9 cellular contexts compared by ENCODE assay signal in the genomic region with DNA sequence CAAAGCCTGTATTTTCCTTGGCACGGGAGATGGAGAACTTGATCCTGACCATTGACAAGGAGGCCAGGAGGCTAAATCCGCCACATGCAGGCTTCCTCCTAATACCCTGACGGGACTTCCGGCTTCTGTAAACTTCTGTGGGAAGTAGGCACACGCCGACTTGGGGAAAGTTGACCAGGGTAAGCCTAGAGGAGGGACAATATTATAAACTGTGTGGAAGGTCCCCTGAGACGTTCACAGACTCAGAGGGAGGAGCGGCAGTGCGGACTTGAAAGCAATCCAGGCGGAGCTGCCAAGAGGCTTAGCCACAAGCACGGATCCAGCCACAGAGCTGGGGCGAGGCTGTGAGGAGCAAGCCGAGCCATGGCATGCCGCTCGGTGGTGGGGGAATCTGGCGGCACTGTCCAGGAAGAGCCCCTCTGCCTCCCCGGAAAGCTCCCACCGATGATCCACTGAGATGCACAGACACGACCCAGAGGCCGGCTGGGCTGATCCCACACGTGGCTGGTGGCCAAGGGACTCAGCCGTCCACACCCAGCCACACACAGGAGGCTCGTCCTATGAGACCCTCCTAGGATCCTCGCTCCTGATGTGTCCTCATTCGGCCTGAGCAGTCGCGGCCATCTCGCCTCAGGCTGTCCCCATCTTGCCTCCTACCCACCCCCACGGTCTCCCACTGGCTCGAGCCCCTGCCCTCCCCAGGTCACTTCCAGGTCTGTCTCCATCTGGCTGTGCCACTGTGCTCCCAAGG. TPM values are rescaled to one million over a fixed set of nuclear protein-coding genes. Genes with fewer than 3 reads are reported as not detected.
DNase-seq lines count a peak whose midpoint lies in the region; ATAC-seq, FAIRE-seq and TF ChIP-seq lines count a peak whose summit lies in the region.
"Had no signal": no experiment of that assay in that cellular context is flagged by ENCODE, and none has a peak within 500 bp of the region (broad histone marks: within the 10 kb centered on the region; RNA-seq: fewer than 3 reads in every experiment).

No MANE protein-coding gene starts in this region.

- H3K27ac ChIP-seq in kidney (ENCODE audit: low read depth in 2 of 2, low read length in 2 of 2), result peak overlapping the region; percentile 63 to 77

- no peak for TF ChIP-seq CTCF in HFFc6 (IDR thresholded peaks at IDR 0.05)
- TF ChIP-seq CTCF in bronchial epithelial cell (IDR thresholded peaks at IDR 0.05; ENCODE audit: insufficient read depth, low read length, severe bottlenecking), result no peak
- TF ChIP-seq CTCF in kidney (IDR thresholded peaks at IDR 0.05; ENCODE audit: borderline replicate concordance, extremely low read depth, insufficient read depth), result no peak
- TF ChIP-seq CTCF in endothelial cell (IDR thresholded peaks at IDR 0.05; ENCODE audit: unreplicated experiment), result no peak

- intact Hi-C loops in kidney (cut with DNase I), result no loop called here

- no peak for ATAC-seq in stimulated activated naive B cell treated with anti-CD40 and anti-IgM and Interleukin-4, amounts not matched to agents 10 μg/mL and 1 μg/mL and 100 μg/mL, for 72 hours (replicated peaks)

- FAIRE-seq in bronchial epithelial cell (lab: Jason Lieb, UNC), result no peak
- no peak for FAIRE-seq in kidney (lab: Jason Lieb, UNC)

- no peak overlapping the region for H3K9ac ChIP-seq in kidney (ENCODE audit: low read length in 2 of 2)

- no peaks in the 10 kb centered on the region for H3K9me3 ChIP-seq in kidney (ENCODE audit: control insufficient read depth in 1 of 2, low read length in 2 of 2)

- H3K4me1 Mint-ChIP-seq in HFFc6 (ENCODE audit: low read depth) (peaks cover 34% of the 10 kb centered on the region), endothelial cell (ENCODE audit: unreplicated experiment) (no peaks in the 10 kb centered on the region)
- H3K4me1 Mint-ChIP-seq in stimulated activated naive B cell treated with anti-CD40 and anti-IgM and Interleukin-4, amounts not matched to agents 10 μg/mL and 1 μg/mL and 100 μg/mL, for 72 hours, result peaks cover 6 to 7% of the 10 kb centered on the region in 2 donors

- H3K36me3 ChIP-seq in bronchial epithelial cell (ENCODE audit: control insufficient read depth, insufficient read depth, low read length) (no peaks in the 10 kb centered on the region), kidney (ENCODE audit: control insufficient read depth in 1 of 2, insufficient read depth in 2 of 2, low read length in 2 of 2) (no peaks in the 10 kb centered on the region)

- DNase-seq in HFFc6 (no peak), bronchial epithelial cell (ENCODE audit: low read depth) (peak; percentile 21), kidney (peak; percentile 92), endothelial cell (ENCODE audit: low spot score) (no peak), occipital lobe (lab: John Stamatoyannopoulos, UW) (no peak)
- no peak for DNase-seq in stimulated activated naive B cell treated with anti-CD40 and anti-IgM and Interleukin-4, amounts not matched to agents 10 μg/mL and 1 μg/mL and 100 μg/mL, for 72 hours
- no peak for DNase-seq in activated CD8-positive, alpha-beta memory T cell treated with anti-CD3 and anti-CD28 coated beads, Interleukin-2, amount 50 U/mL, for 48 hours
- DNase-seq in activated naive CD4-positive, alpha-beta T cell (lab: John Stamatoyannopoulos, UW), result no peak
- DNase-seq: activated effector memory CD4-positive, alpha-beta T cell treated with anti-CD3 and anti-CD28 coated beads, Interleukin-2, amount 50 U/mL, for 16 hours had no signal

- no peaks in the 10 kb centered on the region for H3K27me3 ChIP-seq in bronchial epithelial cell (ENCODE audit: control insufficient read depth, insufficient read depth, low read length)

- H3K4me3 ChIP-seq in bronchial epithelial cell (ENCODE audit: low read depth, low read length), result no peak overlapping the region
- no peak overlapping the region for H3K4me3 ChIP-seq in kidney (ENCODE audit: low read length in 2 of 2)

- H3K9me3 Mint-ChIP-seq in HFFc6 (peaks cover 4% of the 10 kb centered on the region; the same call in 1 of the 2 replicates), endothelial cell (ENCODE audit: unreplicated experiment) (no peaks in the 10 kb centered on the region)
- H3K9me3 Mint-ChIP-seq in stimulated activated naive B cell treated with anti-CD40 and anti-IgM and Interleukin-4, amounts not matched to agents 10 μg/mL and 1 μg/mL and 100 μg/mL, for 72 hours, result no peaks in the 10 kb centered on the region

- H3K4me3 Mint-ChIP-seq in HFFc6, result no peak overlapping the region
- H3K4me3 Mint-ChIP-seq in stimulated activated naive B cell treated with anti-CD40 and anti-IgM and Interleukin-4, amounts not matched to agents 10 μg/mL and 1 μg/mL and 100 μg/mL, for 72 hours, result no peak overlapping the region
- H3K4me3 Mint-ChIP-seq in endothelial cell (ENCODE audit: unreplicated experiment), result no peak overlapping the region

- H3K27ac Mint-ChIP-seq in HFFc6 (peak overlapping the region; percentile 67), endothelial cell (ENCODE audit: unreplicated experiment) (no peak overlapping the region)
- H3K27ac Mint-ChIP-seq in stimulated activated naive B cell treated with anti-CD40 and anti-IgM and Interleukin-4, amounts not matched to agents 10 μg/mL and 1 μg/mL and 100 μg/mL, for 72 hours, result peak overlapping the region; percentile 51

- H3K36me3 Mint-ChIP-seq in HFFc6 (ENCODE audit: low read depth) (no peaks in the 10 kb centered on the region), endothelial cell (ENCODE audit: low read depth, unreplicated experiment) (no peaks in the 10 kb centered on the region)
- no peaks in the 10 kb centered on the region for H3K36me3 Mint-ChIP-seq in stimulated activated naive B cell treated with anti-CD40 and anti-IgM and Interleukin-4, amounts not matched to agents 10 μg/mL and 1 μg/mL and 100 μg/mL, for 72 hours

- H3K4me1 ChIP-seq in kidney (ENCODE audit: control insufficient read depth in 1 of 2, insufficient read depth in 1 of 2, low read depth in 1 of 2, low read length in 2 of 2), result peaks cover 7 to 8% of the 10 kb centered on the region in 2 donors

- H3K27me3 Mint-ChIP-seq in HFFc6 (ENCODE audit: insufficient read depth) (peaks cover 9% of the 10 kb centered on the region), endothelial cell (ENCODE audit: unreplicated experiment) (peaks cover 3% of the 10 kb centered on the region)
- peaks cover 8 to 9% of the 10 kb centered on the region in 2 donors for H3K27me3 Mint-ChIP-seq in stimulated activated naive B cell treated with anti-CD40 and anti-IgM and Interleukin-4, amounts not matched to agents 10 μg/mL and 1 μg/mL and 100 μg/mL, for 72 hours

RNA-seq across cellular contexts. Expression of gene INSIG1, which starts 40.0 kb away (rescaled TPM):
- 10 to 100 TPM in 3 of 6 experiments, 1 to 10 TPM in 3; 7.1 to 11.0 (median 9.9) TPM for total RNA-seq in HFFc6 (2021; fragmentation: NEBNext Ultra II Directional; extraction: Animal tissue kit (Norgen Biotek cat#: 25700))
- total RNA-seq in bronchial epithelial cell, result 14.2 and 36.6 TPM in 2 replicates
- total RNA-seq in kidney, result 24.6 TPM
- polyA plus RNA-seq in kidney (ENCODE audit: insufficient read depth, low read depth, low replicate concordance), result 25.7 TPM
- 53.1 TPM for total RNA-seq in endothelial cell (ENCODE audit: unreplicated experiment)
- 109 TPM for total RNA-seq in occipital lobe

Comparison
In these comparisons a context has a peak if more than half of its experiments do, and no peak if none do; other contexts are left out.
1. DNase-seq: peak in bronchial epithelial cell (single experiment) and kidney (single experiment); none in HFFc6 (single experiment), stimulated activated naive B cell treated with anti-CD40 and anti-IgM and Interleukin-4, amounts not matched to agents 10 μg/mL and 1 μg/mL and 100 μg/mL, for 72 hours (single experiment), activated CD8-positive, alpha-beta memory T cell treated with anti-CD3 and anti-CD28 coated beads, Interleukin-2, amount 50 U/mL, for 48 hours (single experiment), endothelial cell (single experiment), occipital lobe (single experiment) and activated naive CD4-positive, alpha-beta T cell (0 of 4).